2 cellular contexts compared by ENCODE assay signal in genomic region chr4:3389186-3389878, GRCh38.
TF ChIP-seq lines count a peak whose summit lies in the region.

No MANE protein-coding gene starts in this region.

TF ChIP-seq in IMR-90, 13 proteins besides CTCF, POLR2A, EP300 and RAD21:
- no peak for TF ChIP-seq BHLHE40 (IDR thresholded peaks at IDR 0.05; ENCODE audit: low read depth, low read length)
- TF ChIP-seq MAZ (IDR thresholded peaks at IDR 0.05; ENCODE audit: borderline replicate concordance, low read depth, low read length) = no peak

TF ChIP-seq in GM12878, 131 proteins besides CTCF, POLR2A, EP300 and RAD21:
- TF ChIP-seq SMARCA5 (IDR thresholded peaks at IDR 0.05) (peak; percentile 46; the same call in 1 of the 2 replicates), IKZF1 (conservative IDR thresholded peaks at IDR 0.05) (peak; percentile 59), PRDM15 (CRISPR knock-in tag; IDR thresholded peaks at IDR 0.05) (no peak), EZH2 (IDR thresholded peaks at IDR 0.05; ENCODE audit: borderline replicate concordance, control insufficient read depth, low read depth, low read length) (no peak), NR2F1 (conservative IDR thresholded peaks at IDR 0.05) (0 out of 2 replicates have a peak, but pooled peaks have one; percentile 8), EED (IDR thresholded peaks at IDR 0.05; ENCODE audit: low read depth) (peak; percentile 5; the same call in 1 of the 2 replicates), MLLT1 (IDR thresholded peaks at IDR 0.05) (0 out of 2 replicates have a peak, but pooled peaks have one; percentile 27), STAT3 (IDR thresholded peaks at IDR 0.05; ENCODE audit: low read depth, low read length) (no peak), DPF2 (IDR thresholded peaks at IDR 0.05) (peak; percentile 37; the same call in 1 of the 2 replicates), MEF2B (IDR thresholded peaks at IDR 0.05; ENCODE audit: partially characterized antibody, poor library complexity, severe bottlenecking) (peak; percentile 71), IKZF2 (IDR thresholded peaks at IDR 0.05) (peak in 1 of 2 experiments; percentile 62; a peak in 2 of 4 replicates)
- TF ChIP-seq, protein P1, sequence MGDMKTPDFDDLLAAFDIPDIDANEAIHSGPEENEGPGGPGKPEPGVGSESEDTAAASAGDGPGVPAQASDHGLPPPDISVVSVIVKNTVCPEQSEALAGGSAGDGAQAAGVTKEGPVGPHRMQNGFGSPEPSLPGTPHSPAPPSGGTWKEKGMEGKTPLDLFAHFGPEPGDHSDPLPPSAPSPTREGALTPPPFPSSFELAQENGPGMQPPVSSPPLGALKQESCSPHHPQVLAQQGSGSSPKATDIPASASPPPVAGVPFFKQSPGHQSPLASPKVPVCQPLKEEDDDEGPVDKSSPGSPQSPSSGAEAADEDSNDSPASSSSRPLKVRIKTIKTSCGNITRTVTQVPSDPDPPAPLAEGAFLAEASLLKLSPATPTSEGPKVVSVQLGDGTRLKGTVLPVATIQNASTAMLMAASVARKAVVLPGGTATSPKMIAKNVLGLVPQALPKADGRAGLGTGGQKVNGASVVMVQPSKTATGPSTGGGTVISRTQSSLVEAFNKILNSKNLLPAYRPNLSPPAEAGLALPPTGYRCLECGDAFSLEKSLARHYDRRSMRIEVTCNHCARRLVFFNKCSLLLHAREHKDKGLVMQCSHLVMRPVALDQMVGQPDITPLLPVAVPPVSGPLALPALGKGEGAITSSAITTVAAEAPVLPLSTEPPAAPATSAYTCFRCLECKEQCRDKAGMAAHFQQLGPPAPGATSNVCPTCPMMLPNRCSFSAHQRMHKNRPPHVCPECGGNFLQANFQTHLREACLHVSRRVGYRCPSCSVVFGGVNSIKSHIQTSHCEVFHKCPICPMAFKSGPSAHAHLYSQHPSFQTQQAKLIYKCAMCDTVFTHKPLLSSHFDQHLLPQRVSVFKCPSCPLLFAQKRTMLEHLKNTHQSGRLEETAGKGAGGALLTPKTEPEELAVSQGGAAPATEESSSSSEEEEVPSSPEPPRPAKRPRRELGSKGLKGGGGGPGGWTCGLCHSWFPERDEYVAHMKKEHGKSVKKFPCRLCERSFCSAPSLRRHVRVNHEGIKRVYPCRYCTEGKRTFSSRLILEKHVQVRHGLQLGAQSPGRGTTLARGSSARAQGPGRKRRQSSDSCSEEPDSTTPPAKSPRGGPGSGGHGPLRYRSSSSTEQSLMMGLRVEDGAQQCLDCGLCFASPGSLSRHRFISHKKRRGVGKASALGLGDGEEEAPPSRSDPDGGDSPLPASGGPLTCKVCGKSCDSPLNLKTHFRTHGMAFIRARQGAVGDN (IDR thresholded peaks at IDR 0.05) = 0 out of 2 replicates have a peak, but pooled peaks have one; percentile 34
